8 cellular contexts compared by ENCODE assay signal in genomic region chr17:79789943-79790804, GRCh38. TPM values are rescaled to one million over a fixed set of nuclear protein-coding genes. Genes with fewer than 3 reads are reported as not detected.
DNase-seq lines count a peak whose midpoint lies in the region; ATAC-seq and TF ChIP-seq lines count a peak whose summit lies in the region.

No MANE protein-coding gene starts in this region.

- ATAC-seq in lower lobe of right lung (peak; percentile 78 to 85), HG03457 (IDR thresholded peaks at IDR 0.05; ENCODE audit: unreplicated experiment) (no peak)

- H3K27ac ChIP-seq in lower lobe of right lung: no peak overlapping the region

- H3K4me3 ChIP-seq in choroid plexus epithelial cell (ENCODE audit: low read depth, low read length) (no peak overlapping the region), lower lobe of right lung (no peak overlapping the region)

- intact Hi-C loops in lower lobe of right lung (cut with DNase I): no loop called here

- no peaks in the 10 kb centered on the region for H3K9me3 ChIP-seq in lower lobe of right lung

- peaks cover 46% of the 10 kb centered on the region for H3K4me1 ChIP-seq in lower lobe of right lung

- DNase-seq in NCI-H146 (lab: John Stamatoyannopoulos, UW) (peak; percentile 69), NCI-H146 treated with DMSO at 0.1 percent for 48 hours (lab: John Stamatoyannopoulos, UW; ENCODE audit: unreplicated experiment) (no peak), M059J (ENCODE audit: low read depth) (peak; percentile 39), choroid plexus epithelial cell (ENCODE audit: low read depth) (peak; percentile 24), lower lobe of right lung (peak; percentile 73), NCI-H226 (no peak)
- no peak for DNase-seq in central memory CD4-positive, alpha-beta T cell

- peak; percentile 41 for TF ChIP-seq CTCF in choroid plexus epithelial cell (conservative IDR thresholded peaks at IDR 0.05; ENCODE audit: low read depth, low read length)
- TF ChIP-seq CTCF in lower lobe of right lung (IDR thresholded peaks at IDR 0.05): peak; percentile 84

- peaks cover 80% of the 10 kb centered on the region for H3K27me3 ChIP-seq in lower lobe of right lung (ENCODE audit: low read depth)

- peaks cover 8% of the 10 kb centered on the region for H3K36me3 ChIP-seq in lower lobe of right lung

RNA-seq across cellular contexts. Expression of gene CBX8, which starts 6.7 kb away (rescaled TPM):
- total RNA-seq in M059J (2014; rRNA removed; shearing (Covaris generic)): 7.3 and 11.2 TPM in 2 replicates
- total RNA-seq in lower lobe of right lung: 5.8 TPM

RNA-seq across cellular contexts. Expression of gene CBX2, which starts 12.2 kb away (rescaled TPM):
- total RNA-seq in M059J (2014; rRNA removed; shearing (Covaris generic)): 3.0 and 4.0 TPM in 2 replicates
- 3.9 TPM for total RNA-seq in lower lobe of right lung

RNA-seq across cellular contexts. Expression of gene CBX4, which starts 49.1 kb away (rescaled TPM):
- total RNA-seq in M059J (2014; rRNA removed; shearing (Covaris generic)): 11.6 and 21.2 TPM in 2 replicates
- total RNA-seq in lower lobe of right lung: 20.6 TPM

RNA-seq across cellular contexts. Expression of gene ENPP7, which starts 59.4 kb away (rescaled TPM):
- total RNA-seq in M059J (2014; rRNA removed; shearing (Covaris generic)): not detected in 2 replicates
- 0.18 TPM for total RNA-seq in lower lobe of right lung

Comparison
In these comparisons a context has a peak if more than half of its experiments do, and no peak if none do; other contexts are left out.
1. DNase-seq: peak in NCI-H146 (single experiment), M059J (single experiment), choroid plexus epithelial cell (single experiment) and lower lobe of right lung (single experiment); none in NCI-H146 treated with DMSO at 0.1 percent for 48 hours (single experiment), central memory CD4-positive, alpha-beta T cell (single experiment) and NCI-H226 (single experiment).